In the genomic region with DNA sequence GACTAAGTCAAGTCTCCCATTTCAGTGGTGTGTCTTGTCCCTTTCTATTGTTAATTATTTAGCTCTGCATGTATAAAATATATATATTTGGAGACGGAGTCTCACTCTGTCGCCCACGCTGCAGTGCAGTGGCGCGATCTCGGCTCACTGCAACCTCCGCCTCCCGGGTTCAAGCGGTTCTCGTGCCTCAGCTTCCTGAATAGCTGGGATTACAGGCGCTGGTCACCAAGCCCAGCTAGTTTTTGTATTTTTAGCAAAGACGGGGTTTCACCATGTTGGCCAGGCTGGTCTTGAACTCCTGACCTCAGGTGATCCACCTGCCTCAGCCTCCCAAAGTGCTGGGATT, we compare ENCODE assay signal across 10 cellular contexts. TPM values are rescaled to one million over a fixed set of nuclear protein-coding genes. Genes with fewer than 3 reads are reported as not detected.
DNase-seq lines count a peak whose midpoint lies in the region; ATAC-seq, FAIRE-seq and TF ChIP-seq lines count a peak whose summit lies in the region.
"Not testable (repeated sequence)": the region's sequence is repeated elsewhere in the genome, so short reads cannot be mapped to it uniquely, and the experiment has no call there.
"Had no signal": no experiment of that assay in that cellular context is flagged by ENCODE, and none has a peak within 500 bp of the region (broad histone marks: within the 10 kb centered on the region; RNA-seq: fewer than 3 reads in every experiment).

No MANE protein-coding gene starts in this region.

- peak overlapping the region; percentile 68 for H2AFZ ChIP-seq in endothelial cell of umbilical vein (ENCODE audit: low read depth, low read length)
- H2AFZ ChIP-seq in HepG2 (ENCODE audit: low read length) = not testable (repeated sequence)
- peak overlapping the region; percentile 87 for H2AFZ ChIP-seq in parathyroid adenoma

- H3K27ac Mint-ChIP-seq in CD8-positive, alpha-beta T cell; T-cell; activated naive CD8-positive, alpha-beta T cell treated with anti-CD3 and anti-CD28 coated beads for 36 hours: not testable (repeated sequence)

- POLR2A ChIA-PET in CD8-positive, alpha-beta T cell (lab: Charles Lee); T-cell (lab: Charles Lee); endothelial cell of umbilical vein (lab: Charles Lee); HepG2 (lab: Yijun Ruan, JAX): not testable (repeated sequence)

- not testable (repeated sequence) for H3K9ac ChIP-seq in HUES64 (ENCODE audit: low read depth, low read length); endothelial cell of umbilical vein (replicated peaks; ENCODE audit: extremely low read depth, insufficient read depth, low read length); HepG2 (ENCODE audit: insufficient read depth, low read depth, low read length); parathyroid adenoma

- H3K36me3 Mint-ChIP-seq in CD8-positive, alpha-beta T cell = peaks cover 11% of the 10 kb centered on the region
- not testable (repeated sequence) for H3K36me3 Mint-ChIP-seq in T-cell; activated naive CD8-positive, alpha-beta T cell treated with anti-CD3 and anti-CD28 coated beads for 36 hours

- H3K27me3 Mint-ChIP-seq in CD8-positive, alpha-beta T cell (ENCODE audit: low read depth) = not testable (repeated sequence)
- H3K27me3 Mint-ChIP-seq in T-cell = peaks cover 3 to 11% of the 10 kb centered on the region in 2 donors
- H3K27me3 Mint-ChIP-seq in activated naive CD8-positive, alpha-beta T cell treated with anti-CD3 and anti-CD28 coated beads for 36 hours = peaks cover 13% of the 10 kb centered on the region

- not testable (repeated sequence) for TF ChIP-seq CTCF in CD8-positive, alpha-beta T cell (IDR thresholded peaks at IDR 0.05); endothelial cell of umbilical vein (IDR thresholded peaks at IDR 0.05; ENCODE audit: extremely low read depth in 1 of 2, insufficient read depth in 1 of 2, low read depth in 1 of 2, low read length in 2 of 2); HepG2 (CRISPR knock-in tag; IDR thresholded peaks at IDR 0.05); parathyroid adenoma (IDR thresholded peaks at IDR 0.05); upper lobe of right lung (IDR thresholded peaks at IDR 0.05)

- not testable (repeated sequence) for ATAC-seq in CD8-positive, alpha-beta T cell; T-cell (replicated peaks in 1 of 4); HepG2; upper lobe of right lung

- not testable (repeated sequence) for H3K9me3 ChIP-seq in CD8-positive, alpha-beta T cell (ENCODE audit: low read length); HUES64 (ENCODE audit: insufficient read depth, low read depth, low read length); endothelial cell of umbilical vein (replicated peaks; ENCODE audit: control insufficient read depth, insufficient read depth, low read length); HepG2 (ENCODE audit: low read length); parathyroid adenoma (ENCODE audit: control insufficient read depth, low read length); upper lobe of right lung

- H3K4me3 Mint-ChIP-seq in CD8-positive, alpha-beta T cell = peak overlapping the region; percentile 90
- H3K4me3 Mint-ChIP-seq in T-cell = peak overlapping the region; percentile 83 to 88 (median 84)
- peak overlapping the region; percentile 95 for H3K4me3 Mint-ChIP-seq in activated naive CD8-positive, alpha-beta T cell treated with anti-CD3 and anti-CD28 coated beads for 36 hours

- not testable (repeated sequence) for TF ChIP-seq EP300 in HepG2 (IDR thresholded peaks at IDR 0.05; ENCODE audit: low read depth in 2 of 2, low read length in 2 of 2); HepG2 (CRISPR knock-in tag; IDR thresholded peaks at IDR 0.05; ENCODE audit: borderline replicate concordance)

- peak overlapping the region; percentile 88 for H3K4me3 ChIP-seq in CD8-positive, alpha-beta T cell (ENCODE audit: low read depth, low read length)
- peak overlapping the region; percentile 94 for H3K4me3 ChIP-seq in HUES64 (ENCODE audit: low read length)
- H3K4me3 ChIP-seq in endothelial cell of umbilical vein (replicated peaks in 1 of 3; ENCODE audit: insufficient read depth in 1 of 3, low read depth in 1 of 3, low read length in 3 of 3) = peak overlapping the region in 2 of 3 experiments; percentile 20
- peak overlapping the region in 1 of 3 experiments; percentile 92; a peak in 2 of 6 replicates for H3K4me3 ChIP-seq in HepG2 (replicated peaks in 1 of 3; ENCODE audit: insufficient read depth in 1 of 3, low read depth in 2 of 3, low read length in 3 of 3)
- H3K4me3 ChIP-seq in parathyroid adenoma (ENCODE audit: low read depth, low read length) = not testable (repeated sequence)
- H3K4me3 ChIP-seq in upper lobe of right lung = peak overlapping the region; percentile 98

- FAIRE-seq in endothelial cell of umbilical vein (lab: Jason Lieb, UNC); HepG2 (lab: Jason Lieb, UNC): not testable (repeated sequence)

- H3K4me2 ChIP-seq in endothelial cell of umbilical vein (ENCODE audit: insufficient read depth, low read length) = peak overlapping the region; percentile 68
- peak overlapping the region; percentile 80 for H3K4me2 ChIP-seq in HepG2 (ENCODE audit: low read depth, low read length)
- H3K4me2 ChIP-seq in parathyroid adenoma (ENCODE audit: low read length) = peak overlapping the region; percentile 48

- not testable (repeated sequence) for H3K36me3 ChIP-seq in CD8-positive, alpha-beta T cell (ENCODE audit: insufficient read depth, low read length); endothelial cell of umbilical vein (ENCODE audit: control insufficient read depth in 2 of 2, extremely low read depth in 1 of 2, insufficient read depth in 2 of 2, low read length in 2 of 2); parathyroid adenoma (ENCODE audit: control insufficient read depth, insufficient read depth, low read length)
- peaks cover 12% of the 10 kb centered on the region for H3K36me3 ChIP-seq in HUES64 (ENCODE audit: insufficient read depth, low read length)
- peaks cover 2 to 13% of the 10 kb centered on the region in 2 experiments; a peak in 4 of 5 replicates for H3K36me3 ChIP-seq in HepG2 (replicated peaks in 1 of 2; ENCODE audit: control insufficient read depth in 1 of 2, insufficient read depth in 2 of 2, low read length in 2 of 2)
- H3K36me3 ChIP-seq in upper lobe of right lung = peaks cover 11% of the 10 kb centered on the region

- not testable (repeated sequence) for TF ChIP-seq RAD21 in HepG2 (CRISPR knock-in tag; IDR thresholded peaks at IDR 0.05)

- dilution Hi-C loops in endothelial cell of umbilical vein (cut with MboI; ENCODE audit: extremely low pct_ligation_motif_present, low sequenced_read_pairs) = not testable (repeated sequence)

- not testable (repeated sequence) for TF ChIP-seq POLR2A in endothelial cell of umbilical vein (IDR thresholded peaks at IDR 0.05; ENCODE audit: low read depth, low read length); HepG2 (IDR thresholded peaks at IDR 0.05; ENCODE audit: insufficient read depth in 1 of 2, low read depth in 2 of 2, low read length in 2 of 2)

- H4K20me1 ChIP-seq in endothelial cell of umbilical vein (replicated peaks; ENCODE audit: control insufficient read depth, extremely low read depth, insufficient read depth, low read length); HepG2 (ENCODE audit: insufficient read depth, low read length): not testable (repeated sequence)

- not testable (repeated sequence) for BruUV-seq in endothelial cell of umbilical vein (replicated peaks; lab: Mats Ljungman, UMichigan); HepG2 (replicated peaks; lab: Mats Ljungman, UMichigan)

- 91% methylated on average over 12 of the region's 12 CpGs for WGBS in HUES64
- WGBS in HepG2 (ENCODE audit: low lambda C conversion rate) = 69% methylated on average over 12 of the region's 12 CpGs

- peaks cover 20% of the 10 kb centered on the region for H3K4me1 ChIP-seq in CD8-positive, alpha-beta T cell (ENCODE audit: insufficient read depth, low read length)
- not testable (repeated sequence) for H3K4me1 ChIP-seq in HUES64 (ENCODE audit: insufficient read depth, low read length); endothelial cell of umbilical vein (ENCODE audit: control insufficient read depth, extremely low read depth, insufficient read depth, low read length); parathyroid adenoma
- H3K4me1 ChIP-seq in HepG2 (ENCODE audit: insufficient read depth, low read length) (peaks cover 43% of the 10 kb centered on the region), upper lobe of right lung (peaks cover 12% of the 10 kb centered on the region)

- H3K27ac ChIP-seq in CD8-positive, alpha-beta T cell (ENCODE audit: low read depth, low read length); HUES64 (ENCODE audit: low read depth, low read length); endothelial cell of umbilical vein (ENCODE audit: insufficient read depth, low read depth, low read length); HepG2 (ENCODE audit: extremely low read length, insufficient read depth, low read length); parathyroid adenoma; upper lobe of right lung: not testable (repeated sequence)

- H3K9me3 Mint-ChIP-seq in CD8-positive, alpha-beta T cell; T-cell; activated naive CD8-positive, alpha-beta T cell treated with anti-CD3 and anti-CD28 coated beads for 36 hours: not testable (repeated sequence)

- not testable (repeated sequence) for H3K9me1 ChIP-seq in endothelial cell of umbilical vein (replicated peaks; ENCODE audit: control insufficient read depth, extremely low read depth, insufficient read depth, low read length)

- CTCF ChIA-PET in CD8-positive, alpha-beta T cell (lab: Charles Lee) = interaction anchor here (0.7 to 6.8 kb wide), 5 partner anchors 12 to 113 kb away, joined by 3 to 50 read pairs (median 3); no protein-coding TSS in a partner anchor
- CTCF ChIA-PET in T-cell (lab: Charles Lee) = interaction anchor here (1.0 to 2.5 kb wide), 5 partner anchors 12 to 113 kb away, joined by 3 to 10 read pairs (median 3); no protein-coding TSS in a partner anchor
- CTCF ChIA-PET in endothelial cell of umbilical vein (lab: Charles Lee) = interaction anchor here (0.7 kb wide), 2 partner anchors 20 to 21 kb away, joined by 3 read pairs; a partner anchor contains a TSS
- CTCF ChIA-PET in HepG2 (lab: Yijun Ruan, JAX; ENCODE audit: low intra/inter-chr PET ratio, low total read pairs) = interaction anchor here (1.3 to 1.5 kb wide), 2 partner anchors 11 to 113 kb away, joined by 5 to 6 read pairs; no protein-coding TSS in a partner anchor

- in situ Hi-C loops in HepG2 (cut with HindIII; ENCODE audit: extremely low pct_ligation_motif_present, low pct_unique_long_range_greater_than_20kb) = loop anchor here (10.0 kb wide), 1 partner anchor 53 kb away; no protein-coding TSS in a partner anchor

- H3K79me2 ChIP-seq in endothelial cell of umbilical vein (ENCODE audit: control insufficient read depth, insufficient read depth, low read length) (peaks cover 34% of the 10 kb centered on the region), HepG2 (ENCODE audit: insufficient read depth, low read length) (peaks cover 36% of the 10 kb centered on the region), parathyroid adenoma (peaks cover 40% of the 10 kb centered on the region)

- DNase-seq in CD8-positive, alpha-beta T cell; T-cell; activated naive CD8-positive, alpha-beta T cell treated with anti-CD3 and anti-CD28 coated beads for 36 hours; endothelial cell of umbilical vein (ENCODE audit: low read depth, low spot score); HepG2 (ENCODE audit: low spot score); upper lobe of right lung: not testable (repeated sequence)

- H3K4me1 Mint-ChIP-seq in CD8-positive, alpha-beta T cell (ENCODE audit: low read depth) = peaks cover 22% of the 10 kb centered on the region
- peaks cover 6 to 27% (median 26%) of the 10 kb centered on the region in 3 donors for H3K4me1 Mint-ChIP-seq in T-cell
- H3K4me1 Mint-ChIP-seq in activated naive CD8-positive, alpha-beta T cell treated with anti-CD3 and anti-CD28 coated beads for 36 hours = peaks cover 13% of the 10 kb centered on the region

- intact Hi-C loops in CD8-positive, alpha-beta T cell (cut with DNase I, micrococcal nuclease) = loop anchor here (1.0 to 10.0 kb wide), 11 partner anchors 12 to 1559 kb away; a partner anchor contains a TSS
- intact Hi-C loops in endothelial cell of umbilical vein (cut with micrococcal nuclease); HepG2 (cut with micrococcal nuclease; ENCODE audit: unreplicated experiment); upper lobe of right lung (cut with DNase I): not testable (repeated sequence)

- not testable (repeated sequence) for H3K27me3 ChIP-seq in CD8-positive, alpha-beta T cell (ENCODE audit: insufficient read depth, low read length); HUES64 (ENCODE audit: insufficient read depth, low read length); endothelial cell of umbilical vein (ENCODE audit: control insufficient read depth in 2 of 2, insufficient read depth in 2 of 2, low read length in 2 of 2); HepG2 (ENCODE audit: control insufficient read depth in 1 of 2, insufficient read depth in 2 of 2, low read length in 2 of 2); parathyroid adenoma (ENCODE audit: control insufficient read depth, insufficient read depth, low read length); upper lobe of right lung

RNA-seq across cellular contexts. Expression of a gene that starts 6.4 kb away (rescaled TPM):
- 1 to 10 TPM in 1 of 2 experiments, under 1 TPM in 1; 0.73 to 1.1 TPM for total RNA-seq in CD8-positive, alpha-beta T cell
- not detected for polyA plus RNA-seq in HUES64 (2013, experiment 1 of 2)
- polyA plus RNA-seq in HUES64 (2013, experiment 2 of 2) = not detected
- 1 to 10 TPM in 1 of 5 donors, under 1 TPM in 4; 0.43 to 1.3 (median 0.56) TPM for total RNA-seq in T-cell
- total RNA-seq in activated naive CD8-positive, alpha-beta T cell treated with anti-CD3 and anti-CD28 coated beads for 36 hours = under 1 TPM; 0.16 to 0.54 TPM
- total RNA-seq in endothelial cell of umbilical vein = 0.83 and 1.4 TPM in 2 replicates
- polyA plus RNA-seq in endothelial cell of umbilical vein = 0.52 and 0.57 TPM in 2 replicates
- 0.27 and 0.31 TPM in 2 replicates for polyA plus RNA-seq in endothelial cell of umbilical vein (2011; cell fraction: cytosol; rRNA removed)
- 3.5 and 4.1 TPM in 2 replicates for polyA plus RNA-seq in endothelial cell of umbilical vein (2011; cell fraction: nucleus; rRNA removed)
- 0.37 TPM in 2 replicates for polyA plus RNA-seq in endothelial cell of umbilical vein (2012)
- 1.8 and 3.6 TPM in 2 replicates for polyA minus RNA-seq in endothelial cell of umbilical vein
- polyA minus RNA-seq in endothelial cell of umbilical vein (2011; cell fraction: cytosol; rRNA and poly(A)+ RNA removed) = 12.5 TPM
- 0.53 and 1.0 TPM in 2 replicates for polyA minus RNA-seq in endothelial cell of umbilical vein (2011; cell fraction: nucleus; rRNA and poly(A)+ RNA removed)
- total RNA-seq in HepG2 (2016; rRNA removed; fragmentation: Illumina TruSeq; extraction: Trizol) = not detected in 2 replicates
- not detected in 2 replicates for total RNA-seq in HepG2 (2016; cell fraction: cytosol; rRNA removed; fragmentation: Illumina TruSeq; extraction: Trizol; ENCODE audit: low read depth)
- total RNA-seq in HepG2 (2016; cell fraction: insoluble cytoplasmic fraction; rRNA removed; fragmentation: Illumina TruSeq; extraction: Trizol) = not detected in 2 replicates
- total RNA-seq in HepG2 (2016; cell fraction: membrane; rRNA removed; fragmentation: Illumina TruSeq; extraction: Trizol) = not detected in 2 replicates
- total RNA-seq in HepG2 (2016; cell fraction: nucleus; rRNA removed; fragmentation: Illumina TruSeq; extraction: Trizol) = not detected in 2 replicates
- polyA plus RNA-seq in HepG2 (2011; rRNA removed) = not detected in 2 replicates
- polyA plus RNA-seq in HepG2 (2011; cell fraction: cytosol; rRNA removed) = not detected in 2 replicates
- not detected in 2 replicates for polyA plus RNA-seq in HepG2 (2011; cell fraction: nucleus; rRNA removed)
- not detected in 2 replicates for polyA plus RNA-seq in HepG2 (2012)
- polyA plus RNA-seq in HepG2 (2016; cell fraction: cytosol; fragmentation: Illumina TruSeq; extraction: Trizol; ENCODE audit: low read depth) = not detected in 2 replicates
- polyA plus RNA-seq in HepG2 (2016; cell fraction: insoluble cytoplasmic fraction; fragmentation: Illumina TruSeq; extraction: Trizol; ENCODE audit: low read depth) = not detected in 2 replicates
- not detected in 2 replicates for polyA plus RNA-seq in HepG2 (2016; cell fraction: membrane; fragmentation: Illumina TruSeq; extraction: Trizol; ENCODE audit: low read depth)
- polyA plus RNA-seq in HepG2 (2016; cell fraction: nucleus; fragmentation: Illumina TruSeq; extraction: Trizol; ENCODE audit: insufficient read depth, low read depth) = not detected in 2 replicates
- polyA minus RNA-seq in HepG2 (2011; rRNA and poly(A)+ RNA removed; ENCODE audit: low replicate concordance) = 20.1 TPM in 1 of 2 replicates, not detected in the other
- polyA minus RNA-seq in HepG2 (2011; cell fraction: cytosol; rRNA and poly(A)+ RNA removed) = not detected in 2 replicates
- not detected in 2 replicates for polyA minus RNA-seq in HepG2 (2011; cell fraction: nucleus; rRNA and poly(A)+ RNA removed)
- 6.2 TPM for total RNA-seq in upper lobe of right lung
- total RNA-seq: NCI-H460, RPMI7951 had no signal

RNA-seq across cellular contexts. Expression of a gene that starts 20.5 kb away (rescaled TPM):
- total RNA-seq in CD8-positive, alpha-beta T cell = not detected
- not detected for polyA plus RNA-seq in HUES64 (2013, experiment 1 of 2)
- polyA plus RNA-seq in HUES64 (2013, experiment 2 of 2) = not detected
- not detected for total RNA-seq in T-cell
- not detected for total RNA-seq in activated naive CD8-positive, alpha-beta T cell treated with anti-CD3 and anti-CD28 coated beads for 36 hours
- total RNA-seq in endothelial cell of umbilical vein = not detected in 2 replicates
- polyA plus RNA-seq in endothelial cell of umbilical vein = not detected in 2 replicates
- polyA plus RNA-seq in endothelial cell of umbilical vein (2011; cell fraction: cytosol; rRNA removed) = not detected in 2 replicates
- polyA plus RNA-seq in endothelial cell of umbilical vein (2011; cell fraction: nucleus; rRNA removed) = not detected in 2 replicates
- not detected in 2 replicates for polyA plus RNA-seq in endothelial cell of umbilical vein (2012)
- polyA minus RNA-seq in endothelial cell of umbilical vein = not detected in 2 replicates
- not detected for polyA minus RNA-seq in endothelial cell of umbilical vein (2011; cell fraction: cytosol; rRNA and poly(A)+ RNA removed)
- not detected in 2 replicates for polyA minus RNA-seq in endothelial cell of umbilical vein (2011; cell fraction: nucleus; rRNA and poly(A)+ RNA removed)
- not detected in 2 replicates for total RNA-seq in HepG2 (2016; rRNA removed; fragmentation: Illumina TruSeq; extraction: Trizol)
- not detected in 2 replicates for total RNA-seq in HepG2 (2016; cell fraction: cytosol; rRNA removed; fragmentation: Illumina TruSeq; extraction: Trizol; ENCODE audit: low read depth)
- total RNA-seq in HepG2 (2016; cell fraction: insoluble cytoplasmic fraction; rRNA removed; fragmentation: Illumina TruSeq; extraction: Trizol) = not detected in 2 replicates
- total RNA-seq in HepG2 (2016; cell fraction: membrane; rRNA removed; fragmentation: Illumina TruSeq; extraction: Trizol) = not detected in 2 replicates
- total RNA-seq in HepG2 (2016; cell fraction: nucleus; rRNA removed; fragmentation: Illumina TruSeq; extraction: Trizol) = not detected in 2 replicates
- polyA plus RNA-seq in HepG2 (2011; rRNA removed) = not detected in 2 replicates
- not detected in 2 replicates for polyA plus RNA-seq in HepG2 (2011; cell fraction: cytosol; rRNA removed)
- polyA plus RNA-seq in HepG2 (2011; cell fraction: nucleus; rRNA removed) = not detected in 2 replicates
- polyA plus RNA-seq in HepG2 (2012) = not detected in 2 replicates
- polyA plus RNA-seq in HepG2 (2016; cell fraction: cytosol; fragmentation: Illumina TruSeq; extraction: Trizol; ENCODE audit: low read depth) = not detected in 2 replicates
- not detected in 2 replicates for polyA plus RNA-seq in HepG2 (2016; cell fraction: insoluble cytoplasmic fraction; fragmentation: Illumina TruSeq; extraction: Trizol; ENCODE audit: low read depth)
- not detected in 2 replicates for polyA plus RNA-seq in HepG2 (2016; cell fraction: membrane; fragmentation: Illumina TruSeq; extraction: Trizol; ENCODE audit: low read depth)
- polyA plus RNA-seq in HepG2 (2016; cell fraction: nucleus; fragmentation: Illumina TruSeq; extraction: Trizol; ENCODE audit: insufficient read depth, low read depth) = not detected in 2 replicates
- polyA minus RNA-seq in HepG2 (2011; rRNA and poly(A)+ RNA removed; ENCODE audit: low replicate concordance) = not detected in 2 replicates
- not detected in 2 replicates for polyA minus RNA-seq in HepG2 (2011; cell fraction: cytosol; rRNA and poly(A)+ RNA removed)
- not detected in 2 replicates for polyA minus RNA-seq in HepG2 (2011; cell fraction: nucleus; rRNA and poly(A)+ RNA removed)
- total RNA-seq in upper lobe of right lung = not detected
- total RNA-seq: NCI-H460, RPMI7951 had no signal
